Comparison of ENCODE assay signal across 1 cellular context in genomic region chr12:109099426-109100020, GRCh38.
TF ChIP-seq lines count a peak whose summit lies in the region.

No MANE protein-coding gene starts in this region.

TF ChIP-seq in HCT116, 20 proteins besides CTCF, POLR2A, EP300 and RAD21 (continued from another document):
- TF ChIP-seq REST (IDR thresholded peaks at IDR 0.05; ENCODE audit: low read depth) (no peak), MAX (IDR thresholded peaks at IDR 0.05) (no peak), CBX3 (IDR thresholded peaks at IDR 0.05; ENCODE audit: low read depth) (no peak), ELF1 (IDR thresholded peaks at IDR 0.05; ENCODE audit: borderline replicate concordance, low read depth) (no peak), SP1 (IDR thresholded peaks at IDR 0.05; ENCODE audit: low read depth) (no peak), ATF3 (IDR thresholded peaks at IDR 0.05) (no peak)
